In the genomic region with DNA sequence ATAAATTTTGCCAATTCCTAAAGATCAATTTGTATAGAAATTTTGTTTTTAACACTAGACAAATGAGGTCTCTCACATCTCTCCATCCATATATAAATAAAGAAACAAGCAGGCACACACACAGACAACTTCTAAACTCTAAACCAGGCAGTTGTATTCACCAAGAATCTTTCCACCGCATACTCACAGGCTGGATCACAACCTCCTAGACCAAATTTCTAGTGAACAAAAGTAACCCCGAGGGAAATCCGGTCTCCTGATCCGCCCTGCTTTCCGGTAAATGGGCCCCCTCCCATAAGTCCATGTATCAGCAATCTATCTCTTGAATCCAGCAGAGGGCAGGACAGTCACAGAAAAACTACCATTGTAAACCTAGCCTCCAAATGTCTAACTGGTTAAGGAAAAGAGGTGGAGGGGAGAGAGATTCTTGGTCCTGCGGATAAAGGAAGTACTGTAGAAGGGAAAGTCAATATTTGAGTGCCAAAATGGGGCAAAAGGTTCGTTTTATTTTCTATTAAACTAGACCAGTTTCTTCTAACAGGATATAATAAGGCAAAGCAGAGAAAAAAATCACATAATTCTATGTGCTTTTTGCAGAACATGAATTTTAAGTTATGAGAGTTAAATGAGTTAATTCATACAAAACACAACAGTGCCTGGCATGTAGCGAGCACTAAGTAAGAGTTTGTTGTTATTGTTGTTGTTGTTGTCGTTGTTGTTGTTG, we compare ENCODE assay signal across 8 cellular contexts. TPM values are rescaled to one million over a fixed set of nuclear protein-coding genes. Genes with fewer than 3 reads are reported as not detected.
DNase-seq lines count a peak whose midpoint lies in the region; ATAC-seq, FAIRE-seq and TF ChIP-seq lines count a peak whose summit lies in the region.

No MANE protein-coding gene starts in this region.

- 9% methylated on average over 9 of the region's 9 CpGs for WGBS in right lobe of liver (ENCODE audit: insufficient coverage, low coverage, low lambda C conversion rate, missing lambda C conversion rate)

- CTCF ChIA-PET in activated CD4-positive, alpha-beta T cell treated with anti-CD3 and anti-CD28 coated beads for 36 hours (lab: Charles Lee) = interaction anchor here (0.6 to 3.1 kb wide), 6 partner anchors 13 to 145 kb away, joined by 3 to 18 read pairs (median 4); a partner anchor contains a TSS

- no peaks in the 10 kb centered on the region for H3K9me3 ChIP-seq in right lobe of liver

- no peak overlapping the region for H3K27ac Mint-ChIP-seq in activated CD4-positive, alpha-beta T cell treated with anti-CD3 and anti-CD28 coated beads for 36 hours

- H3K27ac ChIP-seq in dorsolateral prefrontal cortex (peak overlapping the region in 47 of 59 donors; percentile 0 to 82 (median 50)), right lobe of liver (peak overlapping the region in 2 of 3 donors; percentile 21 to 64)

- ATAC-seq in HG03342 (IDR thresholded peaks at IDR 0.05; ENCODE audit: unreplicated experiment) (peak; percentile 45), right lobe of liver (peak; percentile 67 to 77 (median 73)), GM21367 (IDR thresholded peaks at IDR 0.05; ENCODE audit: unreplicated experiment) (no peak)
- peak; percentile 58 for ATAC-seq in activated CD4-positive, alpha-beta T cell treated with anti-CD3 and anti-CD28 coated beads for 36 hours

- peaks cover 12% of the 10 kb centered on the region for H3K4me1 Mint-ChIP-seq in activated CD4-positive, alpha-beta T cell treated with anti-CD3 and anti-CD28 coated beads for 36 hours

- TF ChIP-seq CTCF in dorsolateral prefrontal cortex (IDR thresholded peaks at IDR 0.05 in 54 of 56, conservative IDR thresholded peaks at IDR 0.05 in 2 of 56; ENCODE audit: low read depth in 1 of 56, partially characterized antibody in 56 of 56) (peak; percentile 54 to 94 (median 83)), right lobe of liver (IDR thresholded peaks at IDR 0.05) (peak; percentile 63 to 96 (median 68))

- no peaks in the 10 kb centered on the region for H3K9me3 Mint-ChIP-seq in activated CD4-positive, alpha-beta T cell treated with anti-CD3 and anti-CD28 coated beads for 36 hours (ENCODE audit: low read depth)

- DNase-seq in GM12892 (ENCODE audit: insufficient read length) = peak; percentile 42
- DNase-seq in NCI-H510A (lab: John Stamatoyannopoulos, UW) = peak; percentile 43
- DNase-seq in activated CD4-positive, alpha-beta T cell treated with anti-CD3 and anti-CD28 coated beads for 36 hours = peak; percentile 84
- DNase-seq in dorsolateral prefrontal cortex = peak in 2 of 10 donors; percentile 60 to 61
- peak in 2 of 3 donors; percentile 43 to 66 for DNase-seq in right lobe of liver
- peak; percentile 41 to 49 for DNase-seq in stimulated activated CD4-positive, alpha-beta T cell treated with anti-CD3 and anti-CD28 coated beads, Interleukin-4, amount 100 ng/mL, for 48 hours (ENCODE audit: low read depth in 2 of 2)

- H3K4me1 ChIP-seq in right lobe of liver = peaks cover 0 to 20% (median 10%) of the 10 kb centered on the region in 4 donors

- H3K27me3 ChIP-seq in dorsolateral prefrontal cortex = peaks cover 0 to 3% (median 0%) of the 10 kb centered on the region in 45 donors
- no peaks in the 10 kb centered on the region for H3K27me3 ChIP-seq in right lobe of liver

- FAIRE-seq in GM12892 (lab: Jason Lieb, UNC) = peak; percentile 90

- no peak for TF ChIP-seq POLR2A in GM12892 (IDR thresholded peaks at IDR 0.05; ENCODE audit: low read depth, low read length)
- TF ChIP-seq POLR2A in right lobe of liver (IDR thresholded peaks at IDR 0.05) = no peak

- H3K4me3 ChIP-seq in dorsolateral prefrontal cortex (peak overlapping the region in 56 of 59 donors; percentile 5 to 60 (median 41)), right lobe of liver (no peak overlapping the region)

- no peak overlapping the region for H3K4me3 Mint-ChIP-seq in activated CD4-positive, alpha-beta T cell treated with anti-CD3 and anti-CD28 coated beads for 36 hours

- H3K36me3 Mint-ChIP-seq in activated CD4-positive, alpha-beta T cell treated with anti-CD3 and anti-CD28 coated beads for 36 hours (ENCODE audit: low read depth) = peaks cover 2% of the 10 kb centered on the region

- no peaks in the 10 kb centered on the region for H3K36me3 ChIP-seq in right lobe of liver

- H3K27me3 Mint-ChIP-seq in activated CD4-positive, alpha-beta T cell treated with anti-CD3 and anti-CD28 coated beads for 36 hours = no peaks in the 10 kb centered on the region

- intact Hi-C loops in activated CD4-positive, alpha-beta T cell treated with anti-CD3 and anti-CD28 coated beads for 36 hours (cut with DNase I, micrococcal nuclease) = loop anchor here (1.0 kb wide), 5 partner anchors 80 to 183 kb away; a partner anchor contains a TSS
- intact Hi-C loops in dorsolateral prefrontal cortex (cut with DNase I) = loop anchor here (1.0 to 5.0 kb wide), 3 partner anchors 86 to 144 kb away; a partner anchor contains a TSS
- intact Hi-C loops in right lobe of liver (cut with DNase I) = loop anchor here (5.0 to 10.0 kb wide), 3 partner anchors 84 to 146 kb away; a partner anchor contains a TSS

- POLR2A ChIA-PET in activated CD4-positive, alpha-beta T cell treated with anti-CD3 and anti-CD28 coated beads for 36 hours (lab: Charles Lee) = no interaction called here

RNA-seq across cellular contexts. Expression of a gene that starts 4.8 kb away (rescaled TPM):
- 19.1 TPM for polyA plus RNA-seq in GM12892 (2012; ENCODE audit: missing spikeins)
- 10 to 100 TPM; 23.2 to 29.6 TPM for total RNA-seq in activated CD4-positive, alpha-beta T cell treated with anti-CD3 and anti-CD28 coated beads for 36 hours
- 10 to 100 TPM; 17.9 to 30.7 (median 25.8) TPM for total RNA-seq in dorsolateral prefrontal cortex
- 10 to 100 TPM in 2 of 6 experiments, 1 to 10 TPM in 4; 7.0 to 10.4 (median 8.5) TPM for total RNA-seq in right lobe of liver

RNA-seq across cellular contexts. Expression of a gene that starts 56.2 kb away (rescaled TPM):
- polyA plus RNA-seq in GM12892 (2012; ENCODE audit: missing spikeins) = 152 TPM
- 100 to 1,000 TPM; 198 to 266 TPM for total RNA-seq in activated CD4-positive, alpha-beta T cell treated with anti-CD3 and anti-CD28 coated beads for 36 hours
- total RNA-seq in dorsolateral prefrontal cortex (100 to 1,000 TPM; 114 to 424 (median 207) TPM), right lobe of liver (100 to 1,000 TPM in 2 of 6 experiments, 10 to 100 TPM in 4; 60.1 to 130 (median 93.9) TPM)

Comparison
In these comparisons a context has a peak if more than half of its experiments do, and no peak if none do; other contexts are left out.
1. H3K4me3 ChIP-seq: peak in dorsolateral prefrontal cortex (56 of 59); none in right lobe of liver (0 of 3).